In the genomic region with DNA sequence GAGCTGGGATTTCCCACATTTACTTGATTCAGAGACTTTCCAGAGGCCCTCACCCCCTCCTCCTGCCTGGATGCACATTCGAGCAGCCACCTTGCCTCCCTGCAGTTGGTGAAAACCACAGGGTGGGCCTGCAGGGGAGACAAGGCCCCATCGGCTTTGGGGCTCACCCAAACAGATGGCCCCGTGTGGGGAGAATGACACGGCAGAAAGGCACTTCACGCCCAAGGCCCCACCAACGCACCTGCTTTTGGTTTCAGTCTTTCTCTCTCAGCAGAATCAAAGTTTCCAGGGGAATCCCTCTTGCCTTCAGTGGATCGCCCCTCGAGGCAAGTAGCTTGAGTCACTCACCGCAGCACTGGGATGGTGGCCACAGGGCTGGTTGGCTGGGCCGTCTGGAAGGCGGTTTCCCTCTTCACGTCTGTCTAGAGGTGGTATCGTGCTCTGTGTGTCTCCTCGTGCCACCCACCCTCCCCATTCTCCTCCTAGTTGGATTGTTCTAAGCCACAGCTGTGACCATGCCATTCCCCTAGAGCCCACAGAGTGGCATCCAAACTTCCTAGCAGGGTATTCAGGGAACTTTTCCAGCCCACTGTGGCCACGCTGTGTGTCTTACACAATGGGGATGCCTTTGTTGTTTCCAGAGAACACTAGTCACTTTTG, we compare ENCODE assay signal across 9 cellular contexts. TPM values are rescaled to one million over a fixed set of nuclear protein-coding genes. Genes with fewer than 3 reads are reported as not detected.
DNase-seq lines count a peak whose midpoint lies in the region; ATAC-seq and TF ChIP-seq lines count a peak whose summit lies in the region.
"Had no signal": no experiment of that assay in that cellular context is flagged by ENCODE, and none has a peak within 500 bp of the region (broad histone marks: within the 10 kb centered on the region; RNA-seq: fewer than 3 reads in every experiment).

No MANE protein-coding gene starts in this region.

- no peaks in the 10 kb centered on the region for H3K79me1 ChIP-seq in neuronal stem cell (ENCODE audit: low read depth, low read length)

- no peak overlapping the region for H3K27ac ChIP-seq in DOHH2 (ENCODE audit: low read depth, low read length)
- H3K27ac ChIP-seq in KOPT-K1 (ENCODE audit: low read depth, low read length, poor library complexity, severe bottlenecking): peak overlapping the region; percentile 70
- no peak overlapping the region for H3K27ac ChIP-seq in neuronal stem cell (replicated peaks; ENCODE audit: low read length)
- H3K27ac ChIP-seq in brain microvascular endothelial cell: no peak overlapping the region
- H3K27ac ChIP-seq: epithelial cell of prostate had no signal

- H3K9ac ChIP-seq in neuronal stem cell (ENCODE audit: low read depth, low read length, poor library complexity): no peak overlapping the region

- H3K9me3 Mint-ChIP-seq in activated T-helper 2 cell treated with anti-CD3 and anti-CD28 coated beads, Interferon-gamma antibody, Interleukin-2, Interleukin-4, amounts not matched to agents 10 μg/mL and 5 μg/mL and 100 μg/mL, durations not matched to agents 14 hours and 24 hours and 36 hours: no peaks in the 10 kb centered on the region

- H2BK120ac ChIP-seq in neuronal stem cell (ENCODE audit: low read depth, low read length): peak overlapping the region; percentile 89

- peak; percentile 78 for ATAC-seq in GM21526 (IDR thresholded peaks at IDR 0.05; ENCODE audit: low FRiP score, unreplicated experiment)

- H3K4me2 ChIP-seq in DOHH2 (ENCODE audit: low read length) (peak overlapping the region; percentile 18; the same call in 1 of the 2 replicates), neuronal stem cell (ENCODE audit: insufficient read depth, low read length, poor library complexity, severe bottlenecking) (no peak overlapping the region)

- H3K27me3 ChIP-seq in DOHH2 (ENCODE audit: control insufficient read depth, low read length): no peaks in the 10 kb centered on the region
- no peaks in the 10 kb centered on the region for H3K27me3 ChIP-seq in neuronal stem cell (ENCODE audit: control insufficient read depth in 3 of 3, insufficient read depth in 3 of 3, low read depth in 1 of 3, low read length in 3 of 3)
- no peaks in the 10 kb centered on the region for H3K27me3 ChIP-seq in brain microvascular endothelial cell (replicated peaks)

- H3K79me2 ChIP-seq in DOHH2 (ENCODE audit: control insufficient read depth, low read length): no peaks in the 10 kb centered on the region

- H3K27ac Mint-ChIP-seq in activated T-helper 2 cell treated with anti-CD3 and anti-CD28 coated beads, Interferon-gamma antibody, Interleukin-2, Interleukin-4, amounts not matched to agents 10 μg/mL and 5 μg/mL and 100 μg/mL, durations not matched to agents 14 hours and 24 hours and 36 hours: peak overlapping the region; percentile 97

- H2BK15ac ChIP-seq in neuronal stem cell (ENCODE audit: low read length): no peak overlapping the region

- H3K36me3 Mint-ChIP-seq in activated T-helper 2 cell treated with anti-CD3 and anti-CD28 coated beads, Interferon-gamma antibody, Interleukin-2, Interleukin-4, amounts not matched to agents 10 μg/mL and 5 μg/mL and 100 μg/mL, durations not matched to agents 14 hours and 24 hours and 36 hours (ENCODE audit: low read depth): no peaks in the 10 kb centered on the region

- H2AFZ ChIP-seq in neuronal stem cell (ENCODE audit: low read length): no peak overlapping the region

- no peak overlapping the region for H2BK5ac ChIP-seq in neuronal stem cell (ENCODE audit: low read length)

- H3K9me3 ChIP-seq in DOHH2 (ENCODE audit: control insufficient read depth, insufficient read depth, low read length) (no peaks in the 10 kb centered on the region), KOPT-K1 (ENCODE audit: insufficient read depth, low read length, poor library complexity, severe bottlenecking) (no peaks in the 10 kb centered on the region), neuronal stem cell (replicated peaks in 1 of 2; ENCODE audit: control insufficient read depth in 2 of 2, insufficient read depth in 1 of 2, low read depth in 1 of 2, low read length in 2 of 2) (no peaks in the 10 kb centered on the region)

- no peak overlapping the region for H4K91ac ChIP-seq in neuronal stem cell (ENCODE audit: low read depth, low read length, poor library complexity)

- intact Hi-C loops in activated T-helper 2 cell treated with anti-CD3 and anti-CD28 coated beads, Interferon-gamma antibody, Interleukin-2, Interleukin-4, amounts not matched to agents 10 μg/mL and 5 μg/mL and 100 μg/mL, durations not matched to agents 14 hours and 24 hours and 36 hours (cut with micrococcal nuclease): loop anchor here (1.0 to 2.0 kb wide), 4 partner anchors 17 to 565 kb away; partner anchors contain the start of gene SEC61B

- no peak overlapping the region for H2BK12ac ChIP-seq in neuronal stem cell (ENCODE audit: low read length)

- no peak overlapping the region for H3K4ac ChIP-seq in neuronal stem cell (ENCODE audit: low read length)

- H3K23ac ChIP-seq in neuronal stem cell (ENCODE audit: low read depth, low read length, poor library complexity): peak overlapping the region; percentile 20

- in situ Hi-C loops in brain microvascular endothelial cell (cut with HindIII; ENCODE audit: low pct_ligation_motif_present, low sequenced_read_pairs): no loop called here

- H4K8ac ChIP-seq in neuronal stem cell (ENCODE audit: low read depth, low read length): no peak overlapping the region

- DNase-seq in activated T-helper 2 cell treated with anti-CD3 and anti-CD28 coated beads, Interferon-gamma antibody, Interleukin-2, Interleukin-4, amounts not matched to agents 10 μg/mL and 5 μg/mL and 100 μg/mL, durations not matched to agents 14 hours and 24 hours and 36 hours (ENCODE audit: low spot score): peak; percentile 71
- no peak for DNase-seq in neuronal stem cell (ENCODE audit: low spot score)
- no peak for DNase-seq in cerebellar nuclear complex (lab: John Stamatoyannopoulos, UW)
- DNase-seq in NCI-H1092 treated with DMSO at 0.1 percent for 48 hours (lab: John Stamatoyannopoulos, UW): no peak
- no peak for DNase-seq in brain microvascular endothelial cell

- no peak overlapping the region for H3K4me3 ChIP-seq in DOHH2 (ENCODE audit: low read length)
- H3K4me3 ChIP-seq in neuronal stem cell (ENCODE audit: low read length in 2 of 2): no peak overlapping the region
- H3K4me3 ChIP-seq in brain microvascular endothelial cell (ENCODE audit: low read depth, low read length): no peak overlapping the region

- H3K4me1 ChIP-seq in DOHH2 (ENCODE audit: control insufficient read depth, low read length): peaks cover 13% of the 10 kb centered on the region
- peaks cover 0 to 5% of the 10 kb centered on the region in 2 donors for H3K4me1 ChIP-seq in neuronal stem cell (ENCODE audit: control insufficient read depth in 2 of 2, insufficient read depth in 1 of 2, low read depth in 1 of 2, low read length in 2 of 2)

- no peaks in the 10 kb centered on the region for H3K36me3 ChIP-seq in DOHH2 (ENCODE audit: control insufficient read depth, low read length)
- no peaks in the 10 kb centered on the region for H3K36me3 ChIP-seq in KOPT-K1 (ENCODE audit: insufficient read depth, low read length)
- no peaks in the 10 kb centered on the region for H3K36me3 ChIP-seq in neuronal stem cell (replicated peaks in 1 of 2; ENCODE audit: control insufficient read depth in 2 of 2, insufficient read depth in 2 of 2, low read length in 2 of 2)
- H3K36me3 ChIP-seq in brain microvascular endothelial cell (replicated peaks): no peaks in the 10 kb centered on the region

- peak overlapping the region; percentile 42 for H3K14ac ChIP-seq in neuronal stem cell (ENCODE audit: low read length)

- H3K27me3 Mint-ChIP-seq in activated T-helper 2 cell treated with anti-CD3 and anti-CD28 coated beads, Interferon-gamma antibody, Interleukin-2, Interleukin-4, amounts not matched to agents 10 μg/mL and 5 μg/mL and 100 μg/mL, durations not matched to agents 14 hours and 24 hours and 36 hours (ENCODE audit: low read depth): no peaks in the 10 kb centered on the region

- H3K18ac ChIP-seq in neuronal stem cell (ENCODE audit: low read length): peak overlapping the region; percentile 74

- peaks cover 70% of the 10 kb centered on the region for H3K4me1 Mint-ChIP-seq in activated T-helper 2 cell treated with anti-CD3 and anti-CD28 coated beads, Interferon-gamma antibody, Interleukin-2, Interleukin-4, amounts not matched to agents 10 μg/mL and 5 μg/mL and 100 μg/mL, durations not matched to agents 14 hours and 24 hours and 36 hours (ENCODE audit: low read depth)

- peak overlapping the region; percentile 69 for H2AK5ac ChIP-seq in neuronal stem cell (ENCODE audit: low read depth, low read length)

- H3F3A ChIP-seq in DOHH2 (ENCODE audit: control insufficient read depth, insufficient read depth): no peaks in the 10 kb centered on the region

- TF ChIP-seq CTCF in DOHH2 (IDR thresholded peaks at IDR 0.05; ENCODE audit: low read depth, low read length, poor library complexity, severe bottlenecking): no peak
- no peak for TF ChIP-seq CTCF in brain microvascular endothelial cell (IDR thresholded peaks at IDR 0.05; ENCODE audit: low read depth, low read length, missing control alignments)

- H4K20me1 ChIP-seq in DOHH2 (ENCODE audit: control insufficient read depth, insufficient read depth, low read depth, low read length): no peaks in the 10 kb centered on the region

- no peaks in the 10 kb centered on the region for H3K9me2 ChIP-seq in DOHH2 (replicated peaks; ENCODE audit: control insufficient read depth, low read length)

- H3K4me3 Mint-ChIP-seq in activated T-helper 2 cell treated with anti-CD3 and anti-CD28 coated beads, Interferon-gamma antibody, Interleukin-2, Interleukin-4, amounts not matched to agents 10 μg/mL and 5 μg/mL and 100 μg/mL, durations not matched to agents 14 hours and 24 hours and 36 hours (ENCODE audit: low read depth): peak overlapping the region; percentile 59

- no CpG with 5 or more reads among the region's 15 CpGs for WGBS in neuronal stem cell (ENCODE audit: extremely low coverage in 2 of 2, insufficient read length in 2 of 2, insufficient replicate concordance in 1 of 2), 2 donors

RNA-seq across cellular contexts. Expression of gene SEC61B, which starts 31.8 kb away (rescaled TPM):
- total RNA-seq in activated T-helper 2 cell treated with anti-CD3 and anti-CD28 coated beads, Interferon-gamma antibody, Interleukin-2, Interleukin-4, amounts not matched to agents 10 μg/mL and 5 μg/mL and 100 μg/mL, durations not matched to agents 14 hours and 24 hours and 36 hours: 208 and 223 TPM in 2 replicates
- 363 TPM for polyA plus RNA-seq in neuronal stem cell (2013, experiment 1 of 2)
- polyA plus RNA-seq in neuronal stem cell (2013, experiment 2 of 2): 364 TPM

RNA-seq across cellular contexts. Expression of gene ALG2, which starts 32.2 kb away (rescaled TPM):
- total RNA-seq in activated T-helper 2 cell treated with anti-CD3 and anti-CD28 coated beads, Interferon-gamma antibody, Interleukin-2, Interleukin-4, amounts not matched to agents 10 μg/mL and 5 μg/mL and 100 μg/mL, durations not matched to agents 14 hours and 24 hours and 36 hours: 39.5 and 41.7 TPM in 2 replicates
- 18.1 TPM for polyA plus RNA-seq in neuronal stem cell (2013, experiment 1 of 2)
- 17.7 TPM for polyA plus RNA-seq in neuronal stem cell (2013, experiment 2 of 2)
